ENCODE assay signal across 20 cellular contexts in the genomic region with DNA sequence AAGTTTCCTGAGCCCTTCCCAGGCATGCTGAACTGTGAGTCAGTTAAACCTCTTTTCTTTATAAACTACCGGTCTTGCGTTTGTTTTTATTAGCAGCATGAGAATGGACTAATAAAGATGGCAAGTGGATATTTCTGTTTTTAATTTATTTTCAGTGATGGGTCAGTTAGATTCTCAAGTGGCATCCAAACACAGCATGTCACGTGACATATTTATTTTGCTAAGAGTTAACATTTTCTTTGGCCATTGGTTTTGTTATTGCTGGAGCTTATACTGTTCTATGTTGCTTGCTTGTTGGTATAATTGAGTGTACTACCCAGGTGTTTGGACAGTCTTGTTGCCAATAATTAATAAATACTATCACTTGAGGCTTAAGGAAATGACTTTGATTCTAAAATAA.
DNase-seq lines count a peak whose midpoint lies in the region; ATAC-seq, FAIRE-seq and TF ChIP-seq lines count a peak whose summit lies in the region.
"Had no signal": no experiment of that assay in that cellular context is flagged by ENCODE, and none has a peak within 500 bp of the region (broad histone marks: within the 10 kb centered on the region; RNA-seq: fewer than 3 reads in every experiment).

No MANE protein-coding gene starts in this region.

- H4K8ac ChIP-seq in H1 (ENCODE audit: extremely low read depth, insufficient read depth, low read length), result no peak overlapping the region

- no peak overlapping the region for H4K5ac ChIP-seq in H1 (ENCODE audit: insufficient read length, low read depth, low read length)

- H3K4me2 ChIP-seq in A549 (no peak overlapping the region), GM12878 (ENCODE audit: control insufficient read depth, insufficient read depth) (no peak overlapping the region), H1 (ENCODE audit: insufficient read depth in 1 of 2, low read depth in 2 of 2, low read length in 2 of 2) (no peak overlapping the region)
- H3K4me2 ChIP-seq: BLaER1 treated with 17β-estradiol and CSF1 and Interleukin-3, amounts not matched to agents 10 nM and 100 nM had no signal

- CTCF ChIA-PET in A549 (lab: Yijun Ruan, JAX), result no interaction called here
- CTCF ChIA-PET in GM12878 (lab: Yijun Ruan, JAX), result no interaction called here
- CTCF ChIA-PET in H1 (lab: Charles Lee; ENCODE audit: partially characterized antibody), result no interaction called here

- no peaks in the 10 kb centered on the region for H3K27me3 ChIP-seq in GM12878 (replicated peaks in 1 of 2; ENCODE audit: control insufficient read depth in 2 of 2, insufficient read depth in 2 of 2, low read length in 1 of 2)
- no peaks in the 10 kb centered on the region for H3K27me3 ChIP-seq in H1 (replicated peaks in 1 of 4; ENCODE audit: control insufficient read depth in 3 of 4, extremely low read depth in 1 of 4, insufficient read depth in 3 of 4, low read length in 3 of 4)
- no peaks in the 10 kb centered on the region for H3K27me3 ChIP-seq in heart left ventricle
- no peaks in the 10 kb centered on the region for H3K27me3 ChIP-seq in body of pancreas
- H3K27me3 ChIP-seq: BLaER1 treated with 17β-estradiol and CSF1 and Interleukin-3, amounts not matched to agents 10 nM and 100 nM had no signal

- POLR2A ChIA-PET in A549 (lab: Yijun Ruan, JAX), result no interaction called here
- POLR2A ChIA-PET in GM12878 (lab: Charles Lee), result no interaction called here
- POLR2A ChIA-PET in H1 (lab: Charles Lee; ENCODE audit: partially characterized antibody), result no interaction called here

- TF ChIP-seq EP300 in A549 (IDR thresholded peaks at IDR 0.05) (no peak), GM12878 (IDR thresholded peaks at IDR 0.05; ENCODE audit: borderline replicate concordance in 1 of 2, control insufficient read depth in 1 of 2, low read depth in 2 of 2, low read length in 2 of 2) (no peak), H1 (IDR thresholded peaks at IDR 0.05; ENCODE audit: borderline replicate concordance in 1 of 2, low read depth in 2 of 2, low read length in 2 of 2) (no peak)

- no peak overlapping the region for H2BK15ac ChIP-seq in H1 (ENCODE audit: low read length)

- no peak for TF ChIP-seq POLR2A in A549 (IDR thresholded peaks at IDR 0.05; ENCODE audit: low read length)
- TF ChIP-seq POLR2A in GM12878 (IDR thresholded peaks at IDR 0.05; ENCODE audit: low read depth, low read length), result no peak
- TF ChIP-seq POLR2A in H1 (IDR thresholded peaks at IDR 0.05; ENCODE audit: control extremely low read depth in 1 of 2, low read depth in 2 of 2, low read length in 2 of 2), result no peak
- TF ChIP-seq POLR2A in heart left ventricle (IDR thresholded peaks at IDR 0.05), result no peak
- no peak for TF ChIP-seq POLR2A in body of pancreas (IDR thresholded peaks at IDR 0.05)

- intact Hi-C loops in GM12878 (cut with micrococcal nuclease; ENCODE audit: unreplicated experiment), result no loop called here
- intact Hi-C loops in heart left ventricle (cut with DNase I), result no loop called here
- intact Hi-C loops in body of pancreas (cut with DNase I), result no loop called here

- H4K91ac ChIP-seq in H1 (replicated peaks; ENCODE audit: insufficient read length, low read length), result no peak overlapping the region

- no peak for DNase-seq in A549 (ENCODE audit: low read depth in 1 of 2, low spot score in 1 of 2)
- no peak for DNase-seq in GM12878 (ENCODE audit: low read depth, low spot score)
- no peak for DNase-seq in H1 (ENCODE audit: low read depth in 1 of 2, low spot score in 2 of 2)
- DNase-seq in heart left ventricle, result no peak
- no peak for DNase-seq in body of pancreas
- DNase-seq: 8988T; AML-193; Caco-2; Calu3; CD4-positive, alpha-beta T cell; CD8-positive, alpha-beta T cell; DMS79 treated with DMSO at 0.1 percent for 48 hours; GF-D8 had no signal

- H3K27ac ChIP-seq in A549 (no peak overlapping the region), GM12878 (ENCODE audit: control insufficient read depth, insufficient read depth) (no peak overlapping the region), H1 (ENCODE audit: low read depth, low read length) (no peak overlapping the region), heart left ventricle (no peak overlapping the region), body of pancreas (no peak overlapping the region)
- H3K27ac ChIP-seq: BLaER1 treated with 17β-estradiol and CSF1 and Interleukin-3, amounts not matched to agents 10 nM and 100 nM; C4-2B had no signal

- H3K9me3 ChIP-seq in A549 (no peaks in the 10 kb centered on the region), GM12878 (replicated peaks; ENCODE audit: control insufficient read depth, insufficient read depth, low read length) (no peaks in the 10 kb centered on the region), H1 (ENCODE audit: insufficient read depth in 2 of 2, low read depth in 1 of 2, low read length in 1 of 2) (no peaks in the 10 kb centered on the region), heart left ventricle (peaks cover 0 to 4% (median 0%) of the 10 kb centered on the region in 12 donors), body of pancreas (no peaks in the 10 kb centered on the region)
- H3K9me3 ChIP-seq: Caco-2 had no signal

- H3K18ac ChIP-seq in H1 (ENCODE audit: extremely low read depth, low read length), result no peak overlapping the region

- H4K20me1 ChIP-seq in GM12878 (ENCODE audit: control insufficient read depth, insufficient read depth) (no peaks in the 10 kb centered on the region), H1 (replicated peaks in 1 of 2; ENCODE audit: control insufficient read depth in 1 of 2, insufficient read depth in 2 of 2, low read length in 2 of 2) (no peaks in the 10 kb centered on the region)
- H4K20me1 ChIP-seq: BLaER1 treated with 17β-estradiol and CSF1 and Interleukin-3, amounts not matched to agents 10 nM and 100 nM had no signal

- no peak overlapping the region for H3K4ac ChIP-seq in H1 (replicated peaks; ENCODE audit: insufficient read length, low read depth, low read length)

- H3K14ac ChIP-seq in H1 (ENCODE audit: insufficient read length), result no peak overlapping the region

- no peak overlapping the region for H2BK20ac ChIP-seq in H1 (ENCODE audit: low read length)

- no peak for TF ChIP-seq CTCF in A549 (IDR thresholded peaks at IDR 0.05)
- no peak for TF ChIP-seq CTCF in GM12878 (IDR thresholded peaks at IDR 0.05 in 2 of 3, conservative IDR thresholded peaks at IDR 0.05 in 1 of 3; ENCODE audit: control insufficient read depth in 2 of 3, extremely low read depth in 1 of 3, insufficient read depth in 1 of 3, low read depth in 3 of 3, low read length in 3 of 3)
- TF ChIP-seq CTCF in H1 (IDR thresholded peaks at IDR 0.05; ENCODE audit: control extremely low read depth in 1 of 3, insufficient read depth in 1 of 3, low read depth in 1 of 3, low read length in 3 of 3), result no peak
- TF ChIP-seq CTCF in heart left ventricle (IDR thresholded peaks at IDR 0.05), result no peak
- no peak for TF ChIP-seq CTCF in body of pancreas (IDR thresholded peaks at IDR 0.05)

- no TSS peak for BruUV-seq in GM12878 (replicated peaks; lab: Mats Ljungman, UMichigan)

- H2AFZ ChIP-seq in GM12878 (ENCODE audit: control insufficient read depth, low read depth, low read length) (no peak overlapping the region), H1 (ENCODE audit: low read length) (0 out of 2 replicates have a peak overlapping the region, but pooled peaks have one; percentile 53)

- H3K79me2 ChIP-seq in GM12878 (ENCODE audit: control insufficient read depth, insufficient read depth, low read length) (no peaks in the 10 kb centered on the region), H1 (ENCODE audit: control insufficient read depth in 1 of 2, insufficient read depth in 2 of 2, low read length in 2 of 2) (no peaks in the 10 kb centered on the region)

- H2AK5ac ChIP-seq in H1 (ENCODE audit: low read depth, low read length), result no peak overlapping the region

- H3K79me1 ChIP-seq in H1 (ENCODE audit: low read depth, low read length), result no peaks in the 10 kb centered on the region

- no peak overlapping the region for H3K4me3 ChIP-seq in A549
- no peak overlapping the region for H3K4me3 ChIP-seq in GM12878
- H3K4me3 ChIP-seq in H1 (ENCODE audit: extremely low read depth in 1 of 4, insufficient read depth in 2 of 4, low read depth in 3 of 4, low read length in 4 of 4), result no peak overlapping the region
- no peak overlapping the region for H3K4me3 ChIP-seq in heart left ventricle
- no peak overlapping the region for H3K4me3 ChIP-seq in body of pancreas
- H3K4me3 ChIP-seq: BLaER1 treated with 17β-estradiol and CSF1 and Interleukin-3, amounts not matched to agents 10 nM and 100 nM had no signal

- RAD21 ChIA-PET in GM12878 (lab: Charles Lee; ENCODE audit: unreplicated experiment), result no interaction called here

- H3K56ac ChIP-seq in H1 (replicated peaks; ENCODE audit: insufficient read length, low read depth, low read length), result no peak overlapping the region

- H3K23me2 ChIP-seq in H1 (ENCODE audit: low read depth, low read length), result no peaks in the 10 kb centered on the region

- FAIRE-seq in A549 (lab: Jason Lieb, UNC) (no peak), GM12878 (lab: Jason Lieb, UNC) (no peak), H1 (lab: Jason Lieb, UNC) (no peak)
- FAIRE-seq: A204.1, D721Med, G401.6, GM12892, GM18507 had no signal

- 28% methylated on average over 3 of the region's 3 CpGs for WGBS in A549 (ENCODE audit: missing lambda C conversion rate)
- WGBS in GM12878 (ENCODE audit: insufficient coverage, insufficient replicate concordance, low lambda C conversion rate, missing lambda C conversion rate), result 66% methylated on average over 3 of the region's 3 CpGs
- 93% methylated on average over 3 of the region's 3 CpGs; no CpG with 5 or more reads in 1 of the 2 experiments for WGBS in H1 (ENCODE audit: extremely low coverage in 1 of 2, insufficient coverage in 1 of 2, insufficient read length in 1 of 2, insufficient replicate concordance in 2 of 2, low coverage in 1 of 2, low lambda C conversion rate in 2 of 2, missing lambda C conversion rate in 1 of 2), 2 experiments
- WGBS in heart left ventricle, 4 donors, result 85 to 93% (median 91%) methylated on average over 3 of the region's 3 CpGs
- 70 to 71% methylated on average over 3 of the region's 3 CpGs for WGBS in body of pancreas, 2 donors

- H3K4me1 ChIP-seq in A549, result no peaks in the 10 kb centered on the region
- H3K4me1 ChIP-seq in GM12878 (ENCODE audit: control insufficient read depth, insufficient read depth, low read length), result no peaks in the 10 kb centered on the region
- no peaks in the 10 kb centered on the region for H3K4me1 ChIP-seq in H1 (replicated peaks in 1 of 4; ENCODE audit: control insufficient read depth in 3 of 4, insufficient read depth in 4 of 4, low read length in 3 of 4)
- H3K4me1 ChIP-seq in heart left ventricle, result no peaks in the 10 kb centered on the region
- H3K4me1 ChIP-seq in body of pancreas, result no peaks in the 10 kb centered on the region
- H3K4me1 ChIP-seq: BLaER1 treated with 17β-estradiol and CSF1 and Interleukin-3, amounts not matched to agents 10 nM and 100 nM; Caco-2 had no signal

- ATAC-seq in A549 (no peak), GM12878 (no peak), heart left ventricle (no peak), body of pancreas (no peak)
- ATAC-seq: CD8-positive, alpha-beta T cell had no signal

- in situ Hi-C loops in GM12878 (cut with MboI), result no loop called here

- no peak overlapping the region for H2BK5ac ChIP-seq in H1 (ENCODE audit: low read depth, low read length)

- no peaks in the 10 kb centered on the region for H3K36me3 ChIP-seq in GM12878 (ENCODE audit: control insufficient read depth in 2 of 2, insufficient read depth in 2 of 2, low read length in 1 of 2)
- no peaks in the 10 kb centered on the region for H3K36me3 ChIP-seq in H1 (ENCODE audit: control insufficient read depth in 2 of 4, insufficient read depth in 4 of 4, low read length in 3 of 4)
- no peaks in the 10 kb centered on the region for H3K36me3 ChIP-seq in heart left ventricle
- H3K36me3 ChIP-seq in body of pancreas (replicated peaks in 1 of 2; ENCODE audit: insufficient read depth in 1 of 2, low read depth in 2 of 2), result no peaks in the 10 kb centered on the region
- H3K36me3 ChIP-seq: BLaER1 treated with 17β-estradiol and CSF1 and Interleukin-3, amounts not matched to agents 10 nM and 100 nM had no signal

- no peak for TF ChIP-seq RAD21 in A549 (conservative IDR thresholded peaks at IDR 0.05 in 1 of 2, IDR thresholded peaks at IDR 0.05 in 1 of 2)
- TF ChIP-seq RAD21 in GM12878 (IDR thresholded peaks at IDR 0.05; ENCODE audit: insufficient read depth, low read depth, low read length), result no peak
- no peak for TF ChIP-seq RAD21 in H1 (IDR thresholded peaks at IDR 0.05 in 1 of 2, conservative IDR thresholded peaks at IDR 0.05 in 1 of 2; ENCODE audit: low read depth in 2 of 2, low read length in 2 of 2)

- SMC1A ChIA-PET in GM12878 (lab: Charles Lee; ENCODE audit: uncharacterized antibody, unreplicated experiment), result no interaction called here

- no peak overlapping the region for H3K23ac ChIP-seq in H1 (ENCODE audit: insufficient read length)

- no peak overlapping the region for H3K9ac ChIP-seq in GM12878 (ENCODE audit: control insufficient read depth, insufficient read depth, low read length)
- no peak overlapping the region for H3K9ac ChIP-seq in H1 (replicated peaks in 1 of 4; ENCODE audit: extremely low read depth in 1 of 4, low read depth in 3 of 4, low read length in 3 of 4)
- H3K9ac ChIP-seq: BLaER1 treated with 17β-estradiol and CSF1 and Interleukin-3, amounts not matched to agents 10 nM and 100 nM had no signal

- H2BK12ac ChIP-seq in H1 (ENCODE audit: low read depth, low read length), result no peak overlapping the region

- H2BK120ac ChIP-seq in H1 (replicated peaks; ENCODE audit: low read depth, low read length), result no peak overlapping the region
